Comparison of ENCODE assay signal across 1 cellular context in genomic region chr12:84361651-84362551, GRCh38.
TF ChIP-seq lines count a peak whose summit lies in the region.

No MANE protein-coding gene starts in this region.

TF ChIP-seq in SK-N-SH, 30 proteins besides CTCF, POLR2A, EP300 and RAD21:
- no peak for TF ChIP-seq CHD2 (IDR thresholded peaks at IDR 0.05; ENCODE audit: low read length, partially characterized antibody)
- no peak for TF ChIP-seq TCF12 (IDR thresholded peaks at IDR 0.05)
- no peak for TF ChIP-seq ELF1 (IDR thresholded peaks at IDR 0.05)
- no peak for TF ChIP-seq POLR2AphosphoS5 (IDR thresholded peaks at IDR 0.05; ENCODE audit: low read depth, low read length)
- TF ChIP-seq RCOR1 (IDR thresholded peaks at IDR 0.05; ENCODE audit: low read length): no peak
- no peak for TF ChIP-seq SMC3 (IDR thresholded peaks at IDR 0.05; ENCODE audit: low read depth, low read length)
- no peak for TF ChIP-seq MEF2A (IDR thresholded peaks at IDR 0.05; ENCODE audit: borderline replicate concordance, low read depth)
- no peak for TF ChIP-seq REST (IDR thresholded peaks at IDR 0.05; ENCODE audit: low read depth, low read length)
- TF ChIP-seq JUND (IDR thresholded peaks at IDR 0.05): no peak
- TF ChIP-seq IRF3 (IDR thresholded peaks at IDR 0.05; ENCODE audit: low read depth, low read length): no peak
- no peak for TF ChIP-seq SIN3A (IDR thresholded peaks at IDR 0.05; ENCODE audit: borderline replicate concordance, low read depth, low read length)
- no peak for TF ChIP-seq RFX5 (IDR thresholded peaks at IDR 0.05; ENCODE audit: low read length)
- no peak for TF ChIP-seq FOXJ3 (CRISPR knock-in tag; IDR thresholded peaks at IDR 0.05)
- no peak for TF ChIP-seq MXI1 (IDR thresholded peaks at IDR 0.05; ENCODE audit: low read depth, low read length)
- TF ChIP-seq YY1 (IDR thresholded peaks at IDR 0.05; ENCODE audit: low read depth): no peak
- no peak for TF ChIP-seq TAF1 (IDR thresholded peaks at IDR 0.05; ENCODE audit: borderline replicate concordance, low read depth, low read length)
TF ChIP-seq in SK-N-SH: peak in this region for 0.
